ENCODE assay signal across 1 cellular context in genomic region chr12:93526786-93527428, GRCh38.
A peak's percentile ranks its signal among the peaks of the same experiment; 100 is the strongest.
TF ChIP-seq lines count a peak whose summit lies in the region.

No MANE protein-coding gene starts in this region.

TF ChIP-seq in SK-N-SH, 30 proteins besides CTCF, POLR2A, EP300 and RAD21 (continued from another document):
- TF ChIP-seq YY1 (IDR thresholded peaks at IDR 0.05; ENCODE audit: low read depth) (0 out of 2 replicates have a peak, but pooled peaks have one; percentile 13), SMC3 (IDR thresholded peaks at IDR 0.05; ENCODE audit: low read depth, low read length) (no peak), POLR2AphosphoS5 (IDR thresholded peaks at IDR 0.05; ENCODE audit: low read depth, low read length) (no peak; the same call in 1 of the 2 replicates), MEF2A (IDR thresholded peaks at IDR 0.05; ENCODE audit: borderline replicate concordance, low read depth) (no peak), NFIC (IDR thresholded peaks at IDR 0.05; ENCODE audit: borderline replicate concordance) (peak; percentile 19; the same call in 1 of the 2 replicates), TCF12 (IDR thresholded peaks at IDR 0.05) (peak; percentile 69)
TF ChIP-seq in SK-N-SH: peak in this region for 8.
